ENCODE assay signal across 19 cellular contexts in genomic region chr17:16552637-16553045, GRCh38.
"Had no signal": no experiment of that assay in that cellular context is flagged by ENCODE, and none has a peak within 500 bp of the region (broad histone marks: within the 10 kb centered on the region; RNA-seq: fewer than 3 reads in every experiment).

No MANE protein-coding gene starts in this region.

- H3K36me3 ChIP-seq: neutrophil, uterus had no signal

- H3K27me3 ChIP-seq: foreskin keratinocyte, neutrophil, sigmoid colon, suprapubic skin, tibial artery, upper lobe of left lung, uterus had no signal

- H3K4me1 ChIP-seq: foreskin keratinocyte, sigmoid colon, suprapubic skin, tibial artery, upper lobe of left lung, uterus had no signal

- H3K27ac ChIP-seq: foreskin keratinocyte, neutrophil, sigmoid colon, skin epidermis, suprapubic skin, tibial artery, upper lobe of left lung, uterus had no signal

- H3K4me3 ChIP-seq: mucosa of descending colon, sigmoid colon, skin epidermis, suprapubic skin, tibial artery, upper lobe of left lung, uterus had no signal

- ATAC-seq: effector memory CD8-positive, alpha-beta T cell; foreskin keratinocyte; mucosa of descending colon; naive thymus-derived CD8-positive, alpha-beta T cell; stimulated activated naive B cell treated with anti-CD40 and anti-IgM and Interleukin-4, amounts not matched to agents 10 μg/mL and 1 μg/mL and 100 μg/mL, for 72 hours had no signal

- H3K27me3 Mint-ChIP-seq: dendritic cell treated with granulocyte-macrophage colony-stimulating factor and Interleukin-4, amounts not matched to agents 40 ng/mL and 50 ng/mL, for 4 days; effector memory CD8-positive, alpha-beta T cell; naive thymus-derived CD8-positive, alpha-beta T cell; stimulated activated naive B cell treated with anti-CD40 and anti-IgM and Interleukin-4, amounts not matched to agents 10 μg/mL and 1 μg/mL and 100 μg/mL, for 72 hours had no signal

- H3K4me3 Mint-ChIP-seq: dendritic cell treated with granulocyte-macrophage colony-stimulating factor and Interleukin-4, amounts not matched to agents 40 ng/mL and 50 ng/mL, for 4 days; effector memory CD8-positive, alpha-beta T cell; naive thymus-derived CD8-positive, alpha-beta T cell; stimulated activated naive B cell treated with anti-CD40 and anti-IgM and Interleukin-4, amounts not matched to agents 10 μg/mL and 1 μg/mL and 100 μg/mL, for 72 hours had no signal

- H3K27ac Mint-ChIP-seq: dendritic cell treated with granulocyte-macrophage colony-stimulating factor and Interleukin-4, amounts not matched to agents 40 ng/mL and 50 ng/mL, for 4 days; effector memory CD8-positive, alpha-beta T cell; naive thymus-derived CD8-positive, alpha-beta T cell; stimulated activated naive B cell treated with anti-CD40 and anti-IgM and Interleukin-4, amounts not matched to agents 10 μg/mL and 1 μg/mL and 100 μg/mL, for 72 hours had no signal

- H3K4me1 Mint-ChIP-seq: naive thymus-derived CD8-positive, alpha-beta T cell had no signal

- DNase-seq: effector memory CD8-positive, alpha-beta T cell; erythroblast; foreskin keratinocyte; hippocampal formation; kidney glomerular epithelial cell; mammary epithelial cell; mucosa of descending colon; naive thymus-derived CD8-positive, alpha-beta T cell; sigmoid colon; stimulated activated CD4-positive, alpha-beta T cell treated with anti-CD3 and anti-CD28 coated beads, Interleukin-2, amount 100 ng/mL, for 24 hours; stimulated activated CD4-positive, alpha-beta T cell treated with anti-CD3 and anti-CD28 coated beads, Interleukin-4, amount 100 ng/mL, for 4 hours; stimulated activated naive B cell treated with anti-CD40 and anti-IgM and Interleukin-4, amounts not matched to agents 10 μg/mL and 1 μg/mL and 100 μg/mL, for 72 hours; tibial artery; upper lobe of left lung; uterus had no signal
